Comparison of ENCODE assay signal across 8 cellular contexts in the genomic region with DNA sequence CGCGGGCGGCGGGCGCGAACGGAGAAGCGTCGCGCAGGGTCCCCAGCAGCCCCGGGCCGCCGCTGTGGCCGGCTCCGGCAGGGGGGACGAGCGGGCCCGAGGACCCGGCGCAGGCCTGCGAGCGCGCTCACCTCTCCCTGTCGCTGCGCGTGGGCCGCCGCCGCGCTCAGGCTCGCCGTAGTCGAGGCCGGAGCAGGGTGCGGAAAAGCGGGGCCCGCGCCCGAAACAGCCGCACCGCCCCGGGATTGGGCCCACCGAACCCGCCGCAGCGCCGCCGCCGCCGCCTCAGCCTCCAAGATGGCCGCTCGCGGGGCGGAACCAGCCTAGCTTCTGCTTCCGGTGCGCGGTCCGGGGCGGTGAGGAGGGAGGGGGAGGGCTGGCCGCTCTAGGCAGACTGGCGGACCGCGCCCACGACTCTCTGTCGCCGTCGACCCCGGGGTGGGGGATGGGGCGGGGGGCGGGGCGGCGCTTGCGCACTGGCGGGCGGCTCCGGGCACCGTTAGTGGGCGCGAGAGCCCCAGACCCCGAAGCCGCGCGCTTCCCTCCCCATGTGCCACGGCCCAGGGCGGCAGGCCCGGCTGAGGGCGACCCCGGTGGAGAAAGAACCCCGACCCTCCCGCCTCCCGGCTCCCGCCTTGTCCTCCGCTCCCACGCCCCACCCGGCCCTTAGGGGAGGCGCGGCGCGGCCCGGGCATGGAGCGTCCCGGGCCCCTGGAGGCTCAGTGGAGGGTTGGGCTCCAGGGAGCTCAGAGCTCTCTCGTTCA. TPM values are rescaled to one million over a fixed set of nuclear protein-coding genes. Genes with fewer than 3 reads are reported as not detected.
DNase-seq lines count a peak whose midpoint lies in the region; TF ChIP-seq lines count a peak whose summit lies in the region.

A gene (minus strand): TSS at position 320 of the 764 bp plus-strand sequence. CDS start 5,862 bp downstream, outside the sequence.

- peak; percentile 6; the same call in 1 of the 2 replicates for TF ChIP-seq CTCF in HFFc6 (IDR thresholded peaks at IDR 0.05)
- TF ChIP-seq CTCF in transverse colon (IDR thresholded peaks at IDR 0.05): no peak

- H3K36me3 Mint-ChIP-seq in HFFc6 (ENCODE audit: low read depth): peaks cover 34% of the 10 kb centered on the region

- H3K9me3 Mint-ChIP-seq in HFFc6: no peaks in the 10 kb centered on the region

- peak within 1 kb of the TSS; percentile 89 for H3K27ac Mint-ChIP-seq in HFFc6

- H3K36me3 ChIP-seq in adipocyte (ENCODE audit: control insufficient read depth, insufficient read depth, low read length, severe bottlenecking): no peaks in the 10 kb centered on the region
- H3K36me3 ChIP-seq in transverse colon: no peaks in the 10 kb centered on the region

- H3K9me3 ChIP-seq in adipocyte (ENCODE audit: control insufficient read depth, low read length) (no peaks in the 10 kb centered on the region), transverse colon (no peaks in the 10 kb centered on the region)

- WGBS in transverse colon (ENCODE audit: low coverage in 1 of 2), 2 donors: 0% methylated on average over 16 of the region's 103 CpGs; no CpG with 5 or more reads in 1 of the 2 donors

- DNase-seq in GF-D8 (lab: John Stamatoyannopoulos, UW) (peak; percentile 47), HFFc6 (peak; percentile 82), NCI-H1105 (lab: John Stamatoyannopoulos, UW) (peak; percentile 85), T follicular helper cell (ENCODE audit: low read depth) (peak; percentile 92), adipocyte (ENCODE audit: low read depth) (peak; percentile 97), cardiac septum (ENCODE audit: low spot score) (peak; percentile 97), pons (ENCODE audit: low spot score) (peak; percentile 73), transverse colon (peak; percentile 96)

- peak; percentile 48 for TF ChIP-seq POLR2A in transverse colon (IDR thresholded peaks at IDR 0.05)

- H3K4me1 ChIP-seq in adipocyte (ENCODE audit: control insufficient read depth, insufficient read depth, low read length) (peaks cover 32% of the 10 kb centered on the region), transverse colon (peaks cover 20 to 37% (median 35%) of the 10 kb centered on the region in 4 donors)

- H3K4me1 Mint-ChIP-seq in HFFc6 (ENCODE audit: low read depth): peaks cover 39% of the 10 kb centered on the region

- intact Hi-C loops in cardiac septum (cut with DNase I) (loop anchor here (1.0 kb wide), 1 partner anchor 42 kb away; no protein-coding TSS in a partner anchor), transverse colon (cut with DNase I; ENCODE audit: low total_unique reads) (no loop called here)

- TF ChIP-seq EP300 in transverse colon (IDR thresholded peaks at IDR 0.05; ENCODE audit: low read depth): no peak

- no peaks in the 10 kb centered on the region for H3K27me3 ChIP-seq in adipocyte (replicated peaks; ENCODE audit: control insufficient read depth, insufficient read depth, low read length)
- H3K27me3 ChIP-seq in transverse colon: no peaks in the 10 kb centered on the region

- H3K27ac ChIP-seq in transverse colon: peak within 1 kb of the TSS; percentile 83 to 90 (median 88)

- in situ Hi-C loops in transverse colon (cut with MboI; ENCODE audit: low pct_ligation_motif_present in 1 of 4, low pct_unique_long_range_greater_than_20kb in 1 of 4, low sequenced_read_pairs in 3 of 4): loop anchor here in 2 of 4 donors (10.0 to 25.0 kb wide), 2 partner anchors 159 to 161 kb away; a partner anchor contains a TSS

- H3K9ac ChIP-seq in adipocyte (ENCODE audit: low read length): peak within 1 kb of the TSS; percentile 97

- H3K27me3 Mint-ChIP-seq in HFFc6 (ENCODE audit: insufficient read depth): peaks cover 2% of the 10 kb centered on the region

- H3K4me3 Mint-ChIP-seq in HFFc6: peak within 1 kb of the TSS; percentile 91

- H3K4me3 ChIP-seq in adipocyte (ENCODE audit: low read length) (peak within 1 kb of the TSS; percentile 84), transverse colon (peak within 1 kb of the TSS; percentile 51 to 98 (median 80))

RNA-seq across cellular contexts. Expression of the gene that starts here (rescaled TPM):
- total RNA-seq in HFFc6 (2021; fragmentation: NEBNext Ultra II Directional; extraction: Animal tissue kit (Norgen Biotek cat#: 25700)): 10 to 100 TPM; 56.2 to 67.9 (median 61.1) TPM
- 37.2 TPM for total RNA-seq in cardiac septum
- 100 to 1,000 TPM in 1 of 4 donors, 10 to 100 TPM in 3; 49.6 to 110 (median 59.1) TPM for total RNA-seq in transverse colon

Comparison
In these comparisons a context has a peak if more than half of its experiments do, and no peak if none do; other contexts are left out.
1. Peak in every context shown above with its lines: DNase-seq, H3K4me3 ChIP-seq and H3K27ac ChIP-seq.
2. DNase-seq: peak in every context shown above with its lines; median percentile 97 in adipocyte; 97 in cardiac septum; 96 in transverse colon; 92 in T follicular helper cell; 85 in NCI-H1105; 82 in HFFc6; 73 in pons; 47 in GF-D8.